In genomic region chr4:85244638-85245037, GRCh38 we compare ENCODE assay signal across 3 cellular contexts.
"Had no signal": no experiment of that assay in that cellular context is flagged by ENCODE, and none has a peak within 500 bp of the region (broad histone marks: within the 10 kb centered on the region; RNA-seq: fewer than 3 reads in every experiment).

No MANE protein-coding gene starts in this region.

- H3K4me3 ChIP-seq: GM12878 had no signal

- ATAC-seq: GM12878 had no signal

- DNase-seq: GDM1, GF-D8 had no signal
